1 cellular context compared by ENCODE assay signal in the genomic region with DNA sequence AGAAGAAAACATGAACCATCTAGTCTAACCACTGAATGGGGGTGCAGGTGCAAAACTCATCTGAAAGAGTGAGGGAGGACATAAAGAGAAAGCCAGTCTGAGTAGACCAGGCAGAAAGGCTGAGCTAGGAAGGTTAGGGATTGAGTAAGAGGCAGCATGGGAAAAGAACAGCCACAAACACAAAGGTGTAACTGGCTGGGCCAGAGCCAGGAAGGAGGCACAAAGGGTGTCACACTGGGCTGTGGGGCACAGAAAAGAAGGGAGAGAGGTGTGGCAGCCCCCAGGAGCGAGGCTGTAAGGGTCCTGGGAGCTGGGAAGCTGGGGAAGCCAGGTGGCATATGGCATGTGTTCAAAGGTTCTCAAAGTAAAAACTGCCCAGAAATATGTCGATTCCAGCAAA.
TF ChIP-seq lines count a peak whose summit lies in the region.

No MANE protein-coding gene starts in this region.

TF ChIP-seq in H1, 55 proteins besides CTCF, POLR2A, EP300 and RAD21 (continued from another document):
- TF ChIP-seq JUN (IDR thresholded peaks at IDR 0.05; ENCODE audit: low read depth, low read length) (no peak), BCL11A (IDR thresholded peaks at IDR 0.05; ENCODE audit: low read depth in 2 of 2, low read length in 2 of 2) (no peak), PHF8 (conservative IDR thresholded peaks at IDR 0.05; ENCODE audit: low read depth, low read length) (no peak), FOSL1 (IDR thresholded peaks at IDR 0.05; ENCODE audit: insufficient read depth, low read depth, low read length) (no peak)
- TF ChIP-seq, protein P1, sequence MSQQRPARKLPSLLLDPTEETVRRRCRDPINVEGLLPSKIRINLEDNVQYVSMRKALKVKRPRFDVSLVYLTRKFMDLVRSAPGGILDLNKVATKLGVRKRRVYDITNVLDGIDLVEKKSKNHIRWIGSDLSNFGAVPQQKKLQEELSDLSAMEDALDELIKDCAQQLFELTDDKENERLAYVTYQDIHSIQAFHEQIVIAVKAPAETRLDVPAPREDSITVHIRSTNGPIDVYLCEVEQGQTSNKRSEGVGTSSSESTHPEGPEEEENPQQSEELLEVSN (IDR thresholded peaks at IDR 0.05): no peak
TF ChIP-seq in H1: peak in this region for 0.
